Comparison of ENCODE assay signal across 8 cellular contexts in genomic region chr1:27934818-27935549, GRCh38. TPM values are rescaled to one million over a fixed set of nuclear protein-coding genes. Genes with fewer than 3 reads are reported as not detected.
A peak's percentile ranks its signal among the peaks of the same experiment; 100 is the strongest.
DNase-seq lines count a peak whose midpoint lies in the region; ATAC-seq and TF ChIP-seq lines count a peak whose summit lies in the region.

Gene SMPDL3B, plus strand, starts transcription at chr1:27935000. Its CDS starts 184 bp downstream, at chr1:27935184.

- no peak within 1 kb of the TSS for H3K14ac ChIP-seq in neuronal stem cell (ENCODE audit: low read length)

- H2BK12ac ChIP-seq in neuronal stem cell (ENCODE audit: low read length) = peak within 1 kb of the TSS; percentile 64

- peak within 1 kb of the TSS; percentile 84 for H2AFZ ChIP-seq in neuronal stem cell (ENCODE audit: low read length)

- H2BK120ac ChIP-seq in neuronal stem cell (ENCODE audit: low read depth, low read length) = no peak within 1 kb of the TSS

- peak within 1 kb of the TSS; percentile 91 for H3K18ac ChIP-seq in neuronal stem cell (ENCODE audit: low read length)

- H2AK5ac ChIP-seq in neuronal stem cell (ENCODE audit: low read depth, low read length) = peak within 1 kb of the TSS; percentile 5

- peak within 1 kb of the TSS; percentile 73 for H4K8ac ChIP-seq in neuronal stem cell (ENCODE audit: low read depth, low read length)

- H3K4me3 ChIP-seq in coronary artery (peak within 1 kb of the TSS; percentile 20), neuronal stem cell (ENCODE audit: low read length in 2 of 2) (peak within 1 kb of the TSS in 1 of 2 donors; percentile 23)

- H3K9ac ChIP-seq in neuronal stem cell (ENCODE audit: low read depth, low read length, poor library complexity) = peak within 1 kb of the TSS; percentile 52

- H3K27me3 ChIP-seq in neuronal stem cell (ENCODE audit: control insufficient read depth in 3 of 3, insufficient read depth in 3 of 3, low read depth in 1 of 3, low read length in 3 of 3) = peaks cover 0 to 46% (median 4%) of the 10 kb centered on the region in 3 experiments

- WGBS in neuronal stem cell (ENCODE audit: extremely low coverage in 2 of 2, insufficient read length in 2 of 2, insufficient replicate concordance in 1 of 2), 2 donors = no CpG with 5 or more reads among the region's 16 CpGs

- peak within 1 kb of the TSS; percentile 35 for H2BK15ac ChIP-seq in neuronal stem cell (ENCODE audit: low read length)

- peaks cover 0 to 8% of the 10 kb centered on the region in 2 donors for H3K4me1 ChIP-seq in neuronal stem cell (ENCODE audit: control insufficient read depth in 2 of 2, insufficient read depth in 1 of 2, low read depth in 1 of 2, low read length in 2 of 2)

- peak; percentile 33; the same call in 1 of the 2 replicates for TF ChIP-seq CTCF in 22Rv1 (IDR thresholded peaks at IDR 0.05)
- TF ChIP-seq CTCF in coronary artery (IDR thresholded peaks at IDR 0.05) = no peak

- no peaks in the 10 kb centered on the region for H3K36me3 ChIP-seq in neuronal stem cell (replicated peaks in 1 of 2; ENCODE audit: control insufficient read depth in 2 of 2, insufficient read depth in 2 of 2, low read length in 2 of 2)

- H2BK5ac ChIP-seq in neuronal stem cell (ENCODE audit: low read length) = no peak within 1 kb of the TSS

- peak; percentile 32 for DNase-seq in GDM1 (lab: John Stamatoyannopoulos, UW)
- peak; percentile 22 for DNase-seq in NCI-H82 treated with DMSO at 0.1 percent for 48 hours (lab: John Stamatoyannopoulos, UW; ENCODE audit: unreplicated experiment)
- DNase-seq in coronary artery (ENCODE audit: low spot score) = no peak
- DNase-seq in neuronal stem cell (ENCODE audit: low spot score) = peak; percentile 29

- no peak for TF ChIP-seq POLR2A in GM18505 (IDR thresholded peaks at IDR 0.05; ENCODE audit: borderline replicate concordance, extremely low read depth, insufficient read depth, insufficient read length)

- H3K79me1 ChIP-seq in neuronal stem cell (ENCODE audit: low read depth, low read length) = no peaks in the 10 kb centered on the region

- ATAC-seq in GM18505 (IDR thresholded peaks at IDR 0.05; ENCODE audit: unreplicated experiment) = no peak
- no peak for ATAC-seq in HG03565 (IDR thresholded peaks at IDR 0.05; ENCODE audit: unreplicated experiment)
- no peak for ATAC-seq in GM18511 (IDR thresholded peaks at IDR 0.05; ENCODE audit: unreplicated experiment)

- H3K27ac ChIP-seq in 22Rv1 (peak within 1 kb of the TSS; percentile 61), coronary artery (no peak within 1 kb of the TSS), neuronal stem cell (replicated peaks; ENCODE audit: low read length) (no peak within 1 kb of the TSS)

- no peak within 1 kb of the TSS for H3K4ac ChIP-seq in neuronal stem cell (ENCODE audit: low read length)

- no peak within 1 kb of the TSS for H4K91ac ChIP-seq in neuronal stem cell (ENCODE audit: low read depth, low read length, poor library complexity)

- H3K9me3 ChIP-seq in neuronal stem cell (replicated peaks in 1 of 2; ENCODE audit: control insufficient read depth in 2 of 2, insufficient read depth in 1 of 2, low read depth in 1 of 2, low read length in 2 of 2) = no peaks in the 10 kb centered on the region

- H3K23ac ChIP-seq in neuronal stem cell (ENCODE audit: low read depth, low read length, poor library complexity) = no peak within 1 kb of the TSS

- H3K4me2 ChIP-seq in neuronal stem cell (ENCODE audit: insufficient read depth, low read length, poor library complexity, severe bottlenecking) = peak within 1 kb of the TSS; percentile 66

RNA-seq across cellular contexts. Expression of gene SMPDL3B, which starts in this region (rescaled TPM):
- 1.3 TPM for polyA plus RNA-seq in neuronal stem cell (2013, experiment 1 of 2)
- 1.6 TPM for polyA plus RNA-seq in neuronal stem cell (2013, experiment 2 of 2)
